ENCODE assay signal across 8 cellular contexts in genomic region chr17:17849147-17849820, GRCh38. TPM values are rescaled to one million over a fixed set of nuclear protein-coding genes. Genes with fewer than 3 reads are reported as not detected.
A peak's percentile ranks its signal among the peaks of the same experiment; 100 is the strongest.
DNase-seq lines count a peak whose midpoint lies in the region; ATAC-seq and TF ChIP-seq lines count a peak whose summit lies in the region.

No MANE protein-coding gene starts in this region.

- ATAC-seq in GM21786 (IDR thresholded peaks at IDR 0.05; ENCODE audit: unreplicated experiment), result peak; percentile 51

- POLR2A ChIA-PET in A673 (lab: Charles Lee; ENCODE audit: low non-redundant PET), result interaction anchor here (0.6 kb wide), 1 partner anchor 13 kb away, joined by 4 read pairs; no protein-coding TSS in a partner anchor

- no peak overlapping the region for H3K4me3 ChIP-seq in A673 (ENCODE audit: low read depth, low read length, poor library complexity, severe bottlenecking)

- H3K4me3 Mint-ChIP-seq in immature natural killer cell, result peak overlapping the region; percentile 73 to 84 (median 79)
- no peak overlapping the region for H3K4me3 Mint-ChIP-seq in type B pancreatic cell

- peaks cover 26% of the 10 kb centered on the region for H3K4me1 ChIP-seq in A673 (ENCODE audit: insufficient read depth, low read length, poor library complexity, severe bottlenecking)

- intact Hi-C loops in A673 (cut with micrococcal nuclease; ENCODE audit: unreplicated experiment), result no loop called here

- no peak for TF ChIP-seq CTCF in A673 (conservative IDR thresholded peaks at IDR 0.05; ENCODE audit: low read depth, low read length)
- TF ChIP-seq CTCF in type B pancreatic cell (conservative IDR thresholded peaks at IDR 0.05), result no peak

- DNase-seq in A673 (ENCODE audit: low spot score) (peak; percentile 74), SK-MEL-5 (ENCODE audit: low read depth, low spot score) (peak; percentile 74), immature natural killer cell (peak; percentile 85 to 87 (median 86)), type B pancreatic cell (ENCODE audit: extremely low spot score, unreplicated experiment) (no peak), NAMALWA (ENCODE audit: low spot score) (no peak)
- DNase-seq in activated naive CD4-positive, alpha-beta T cell treated with anti-CD3 and anti-CD28 coated beads, Interleukin-2, amount 50 U/mL, for 16 hours, result peak; percentile 80
- peak; percentile 67 to 88 for DNase-seq in stimulated activated CD4-positive, alpha-beta T cell treated with anti-CD3 and anti-CD28 coated beads, Interleukin-4, amount 100 ng/mL, for 4 hours

- peak overlapping the region; percentile 81 for H3K27ac ChIP-seq in A673 (ENCODE audit: low read depth, low read length, poor library complexity, severe bottlenecking)

- CTCF ChIA-PET in A673 (lab: Charles Lee), result interaction anchor here (0.6 to 1.2 kb wide), 4 partner anchors 11 to 20 kb away, joined by 3 to 4 read pairs (median 3); no protein-coding TSS in a partner anchor

- H3K27ac Mint-ChIP-seq in immature natural killer cell (peak overlapping the region; percentile 90 to 97 (median 96)), type B pancreatic cell (no peak overlapping the region)

- in situ Hi-C loops in SK-MEL-5 (cut with HindIII; ENCODE audit: low pct_unique_long_range_greater_than_20kb, low sequenced_read_pairs), result no loop called here

- H3K9me3 ChIP-seq in A673 (ENCODE audit: low read depth, low read length, poor library complexity, severe bottlenecking), result no peaks in the 10 kb centered on the region

- H3K27me3 ChIP-seq in A673 (replicated peaks; ENCODE audit: insufficient read depth, low read depth, low read length, poor library complexity), result no peaks in the 10 kb centered on the region

- no peaks in the 10 kb centered on the region for H3K36me3 ChIP-seq in A673 (ENCODE audit: insufficient read depth, low read length, poor library complexity, severe bottlenecking)

- BruUV-seq in A673 (replicated peaks; lab: Mats Ljungman, UMichigan), result no TSS peak

- H3K9me3 Mint-ChIP-seq in immature natural killer cell (no peaks in the 10 kb centered on the region), type B pancreatic cell (no peaks in the 10 kb centered on the region)

- H3K27me3 Mint-ChIP-seq in immature natural killer cell (ENCODE audit: low read depth in 3 of 3), result peaks cover 0 to 21% (median 13%) of the 10 kb centered on the region in 3 donors
- H3K27me3 Mint-ChIP-seq in type B pancreatic cell, result no peaks in the 10 kb centered on the region

- H3K36me3 Mint-ChIP-seq in immature natural killer cell, result no peaks in the 10 kb centered on the region
- no peaks in the 10 kb centered on the region for H3K36me3 Mint-ChIP-seq in type B pancreatic cell

- H3K4me1 Mint-ChIP-seq in immature natural killer cell (peaks cover 52 to 57% of the 10 kb centered on the region in 2 donors), type B pancreatic cell (ENCODE audit: unreplicated experiment) (peaks cover 36% of the 10 kb centered on the region)

RNA-seq across cellular contexts. Expression of gene SREBF1, which starts 12.5 kb away (rescaled TPM):
- 240 and 328 TPM in 2 replicates for total RNA-seq in A673 (2021)
- 75.8 and 77.3 TPM in 2 replicates for total RNA-seq in SK-MEL-5 (2014; rRNA removed; shearing (Covaris generic))
- polyA plus RNA-seq in SK-MEL-5 (2015; cell fraction: cytosol; rRNA removed), result 214 and 274 TPM in 2 replicates
- 366 and 503 TPM in 2 replicates for polyA plus RNA-seq in SK-MEL-5 (2015; cell fraction: nucleus; rRNA removed)
- 10 to 100 TPM in 1 of 3 donors, 1 to 10 TPM in 2; 2.9 to 13.4 (median 4.4) TPM for polyA plus RNA-seq in immature natural killer cell
- total RNA-seq in type B pancreatic cell (ENCODE audit: low replicate concordance), result 81.2 and 97.0 TPM in 2 replicates

Comparison
In these comparisons a context has a peak if more than half of its experiments do, and no peak if none do; other contexts are left out.
1. DNase-seq: peak in A673 (single experiment), SK-MEL-5 (single experiment), activated naive CD4-positive, alpha-beta T cell treated with anti-CD3 and anti-CD28 coated beads, Interleukin-2, amount 50 U/mL, for 16 hours (single experiment), immature natural killer cell (3 of 3) and stimulated activated CD4-positive, alpha-beta T cell treated with anti-CD3 and anti-CD28 coated beads, Interleukin-4, amount 100 ng/mL, for 4 hours (2 of 2); none in type B pancreatic cell (single experiment) and NAMALWA (single experiment).